Comparison of ENCODE assay signal across 14 cellular contexts in the genomic region with DNA sequence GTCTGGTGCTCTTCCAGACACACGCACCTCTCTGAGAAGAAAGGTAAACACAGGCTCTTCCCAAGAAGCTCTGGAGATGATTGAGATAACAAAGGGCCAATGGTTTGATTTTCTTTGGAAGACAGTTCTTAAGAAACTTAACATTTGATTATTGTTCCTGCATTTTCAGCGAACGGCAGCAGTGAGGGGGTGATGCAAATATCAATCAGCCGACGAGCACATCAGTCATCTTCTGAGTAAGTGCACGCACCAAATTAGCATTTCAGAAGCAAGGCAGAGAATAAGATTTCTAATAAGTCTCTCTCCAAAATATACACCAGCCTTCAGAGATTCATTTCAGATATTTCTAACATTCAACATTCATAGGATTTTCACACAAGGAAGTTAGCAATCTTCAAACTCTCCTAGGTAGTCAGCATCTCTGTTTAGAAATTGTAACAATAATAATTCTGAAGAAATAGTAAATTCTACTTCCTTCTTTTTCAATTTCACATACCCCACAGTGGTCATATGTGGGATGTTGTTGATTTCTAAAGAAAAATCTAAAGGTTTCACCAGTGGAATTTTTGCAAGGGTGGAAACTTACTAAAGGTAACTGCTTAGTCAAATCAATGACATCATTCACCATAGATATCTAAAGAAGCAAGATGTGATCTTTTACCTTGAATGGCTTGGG.
"Had no signal": no experiment of that assay in that cellular context is flagged by ENCODE, and none has a peak within 500 bp of the region (broad histone marks: within the 10 kb centered on the region; RNA-seq: fewer than 3 reads in every experiment).

No MANE protein-coding gene starts in this region.

- H3K4me1 ChIP-seq: upper lobe of right lung had no signal

- H3K27ac ChIP-seq: heart right ventricle, upper lobe of right lung had no signal

- H3K9me3 ChIP-seq: upper lobe of right lung had no signal

- FAIRE-seq: colon, frontal cortex had no signal

- DNase-seq: activated CD4-positive, alpha-beta T cell treated with anti-CD3 and anti-CD28 coated beads for 1 hour; activated CD8-positive, alpha-beta memory T cell treated with anti-CD3 and anti-CD28 coated beads for 24 hours; activated naive CD4-positive, alpha-beta T cell; activated T-cell treated with anti-CD3 and anti-CD28 coated beads, Interleukin-2, amount 50 U/mL, for 4 hours; heart right ventricle; islet precursor cell; natural killer cell; right cardiac atrium; stimulated activated naive CD4-positive, alpha-beta T cell; SW 1271; upper lobe of right lung had no signal

- H3K27me3 ChIP-seq: heart right ventricle, upper lobe of right lung had no signal

- H3K36me3 ChIP-seq: heart right ventricle, upper lobe of right lung had no signal

- H3K4me3 ChIP-seq: heart right ventricle, smooth muscle cell, upper lobe of right lung had no signal
